1 cellular context compared by ENCODE assay signal in the genomic region with DNA sequence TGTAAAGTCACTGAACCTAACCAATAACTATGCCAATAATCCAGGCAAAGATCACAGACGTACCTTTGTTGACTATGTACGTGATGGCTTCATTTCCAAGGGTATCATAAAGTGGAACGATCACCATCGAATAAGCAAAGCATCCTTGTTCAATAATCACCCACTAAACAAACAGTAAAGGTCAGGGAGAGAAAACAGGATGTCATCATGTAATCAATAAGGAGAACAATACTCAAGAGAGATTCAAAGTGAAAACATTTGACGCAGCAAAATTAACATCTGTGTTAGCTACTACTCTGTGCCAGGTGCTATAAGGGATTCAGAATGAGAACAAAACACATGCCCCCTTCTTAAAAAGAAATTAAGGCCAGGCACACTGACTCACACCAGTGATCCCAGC.
TF ChIP-seq lines count a peak whose summit lies in the region.

No MANE protein-coding gene starts in this region.

TF ChIP-seq in HepG2, 621 proteins besides CTCF, POLR2A, EP300 and RAD21 (continued from another document):
- TF ChIP-seq HNRNPLL (IDR thresholded peaks at IDR 0.05; ENCODE audit: low read depth, low read length, poor library complexity, severe bottlenecking), result no peak
- TF ChIP-seq CREB1 (IDR thresholded peaks at IDR 0.05), result no peak
- TF ChIP-seq CREB1 (CRISPR knock-in tag; IDR thresholded peaks at IDR 0.05), result peak; percentile 65
- no peak for TF ChIP-seq ZNF7 (CRISPR knock-in tag; IDR thresholded peaks at IDR 0.05)
- TF ChIP-seq MIXL1 (CRISPR knock-in tag; IDR thresholded peaks at IDR 0.05), result 0 out of 2 replicates have a peak, but pooled peaks have one; percentile 31
- TF ChIP-seq, protein P1, sequence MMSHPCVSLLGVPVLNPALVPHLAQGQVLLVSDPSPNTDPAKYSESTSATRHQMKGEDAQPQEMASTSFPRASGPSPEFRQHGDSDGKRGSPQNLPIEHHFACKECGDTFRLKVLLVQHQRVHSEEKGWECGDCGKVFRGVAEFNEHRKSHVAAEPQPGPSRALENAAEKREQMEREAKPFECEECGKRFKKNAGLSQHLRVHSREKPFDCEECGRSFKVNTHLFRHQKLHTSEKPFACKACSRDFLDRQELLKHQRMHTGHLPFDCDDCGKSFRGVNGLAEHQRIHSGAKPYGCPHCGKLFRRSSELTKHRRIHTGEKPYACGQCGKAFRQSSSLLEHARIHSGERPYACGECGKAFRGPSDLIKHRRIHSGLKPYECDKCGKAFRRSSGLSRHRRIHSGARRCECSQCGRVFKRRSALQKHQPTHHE (CRISPR knock-in tag; IDR thresholded peaks at IDR 0.05; ENCODE audit: borderline replicate concordance), result no peak
- TF ChIP-seq MXD4 (CRISPR knock-in tag; IDR thresholded peaks at IDR 0.05), result no peak
- peak; percentile 45; the same call in 1 of the 2 replicates for TF ChIP-seq TBX3 (IDR thresholded peaks at IDR 0.05; ENCODE audit: borderline replicate concordance)
- TF ChIP-seq, protein P2, sequence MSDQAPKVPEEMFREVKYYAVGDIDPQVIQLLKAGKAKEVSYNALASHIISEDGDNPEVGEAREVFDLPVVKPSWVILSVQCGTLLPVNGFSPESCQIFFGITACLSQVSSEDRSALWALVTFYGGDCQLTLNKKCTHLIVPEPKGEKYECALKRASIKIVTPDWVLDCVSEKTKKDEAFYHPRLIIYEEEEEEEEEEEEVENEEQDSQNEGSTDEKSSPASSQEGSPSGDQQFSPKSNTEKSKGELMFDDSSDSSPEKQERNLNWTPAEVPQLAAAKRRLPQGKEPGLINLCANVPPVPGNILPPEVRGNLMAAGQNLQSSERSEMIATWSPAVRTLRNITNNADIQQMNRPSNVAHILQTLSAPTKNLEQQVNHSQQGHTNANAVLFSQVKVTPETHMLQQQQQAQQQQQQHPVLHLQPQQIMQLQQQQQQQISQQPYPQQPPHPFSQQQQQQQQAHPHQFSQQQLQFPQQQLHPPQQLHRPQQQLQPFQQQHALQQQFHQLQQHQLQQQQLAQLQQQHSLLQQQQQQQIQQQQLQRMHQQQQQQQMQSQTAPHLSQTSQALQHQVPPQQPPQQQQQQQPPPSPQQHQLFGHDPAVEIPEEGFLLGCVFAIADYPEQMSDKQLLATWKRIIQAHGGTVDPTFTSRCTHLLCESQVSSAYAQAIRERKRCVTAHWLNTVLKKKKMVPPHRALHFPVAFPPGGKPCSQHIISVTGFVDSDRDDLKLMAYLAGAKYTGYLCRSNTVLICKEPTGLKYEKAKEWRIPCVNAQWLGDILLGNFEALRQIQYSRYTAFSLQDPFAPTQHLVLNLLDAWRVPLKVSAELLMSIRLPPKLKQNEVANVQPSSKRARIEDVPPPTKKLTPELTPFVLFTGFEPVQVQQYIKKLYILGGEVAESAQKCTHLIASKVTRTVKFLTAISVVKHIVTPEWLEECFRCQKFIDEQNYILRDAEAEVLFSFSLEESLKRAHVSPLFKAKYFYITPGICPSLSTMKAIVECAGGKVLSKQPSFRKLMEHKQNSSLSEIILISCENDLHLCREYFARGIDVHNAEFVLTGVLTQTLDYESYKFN (CRISPR knock-in tag; conservative IDR thresholded peaks at IDR 0.05), result peak; percentile 56
- TF ChIP-seq SOX5 (CRISPR knock-in tag; IDR thresholded peaks at IDR 0.05; ENCODE audit: borderline replicate concordance), result peak; percentile 68; the same call in 1 of the 2 replicates
- TF ChIP-seq HDAC1 (CRISPR knock-in tag; IDR thresholded peaks at IDR 0.05), result peak; percentile 51; the same call in 1 of the 2 replicates
- 0 out of 2 replicates have a peak, but pooled peaks have one; percentile 9 for TF ChIP-seq HNF4A (CRISPR knock-in tag; IDR thresholded peaks at IDR 0.05)
- peak; percentile 69; the same call in 1 of the 2 replicates for TF ChIP-seq KAT2B (IDR thresholded peaks at IDR 0.05; ENCODE audit: borderline replicate concordance, low read depth, low read length)
- TF ChIP-seq ZNF670 (CRISPR knock-in tag; IDR thresholded peaks at IDR 0.05; ENCODE audit: borderline replicate concordance), result 0 out of 2 replicates have a peak, but pooled peaks have one; percentile 27
- peak; percentile 90 for TF ChIP-seq GATAD2A (CRISPR knock-in tag; IDR thresholded peaks at IDR 0.05)
- peak; percentile 72 to 87; a peak in 3 of 4 replicates for TF ChIP-seq NR2F1 (CRISPR knock-in tag; IDR thresholded peaks at IDR 0.05)
- no peak for TF ChIP-seq KLF6 (CRISPR knock-in tag; IDR thresholded peaks at IDR 0.05)
- no peak for TF ChIP-seq NFE2L1 (CRISPR knock-in tag; IDR thresholded peaks at IDR 0.05; ENCODE audit: borderline replicate concordance)
- peak; percentile 45; the same call in 1 of the 2 replicates for TF ChIP-seq FOXJ3 (CRISPR knock-in tag; IDR thresholded peaks at IDR 0.05; ENCODE audit: borderline replicate concordance)
- TF ChIP-seq TEAD3 (CRISPR knock-in tag; optimal IDR thresholded peaks at IDR 0.05; ENCODE audit: borderline replicate concordance), result no peak
